In the genomic region with DNA sequence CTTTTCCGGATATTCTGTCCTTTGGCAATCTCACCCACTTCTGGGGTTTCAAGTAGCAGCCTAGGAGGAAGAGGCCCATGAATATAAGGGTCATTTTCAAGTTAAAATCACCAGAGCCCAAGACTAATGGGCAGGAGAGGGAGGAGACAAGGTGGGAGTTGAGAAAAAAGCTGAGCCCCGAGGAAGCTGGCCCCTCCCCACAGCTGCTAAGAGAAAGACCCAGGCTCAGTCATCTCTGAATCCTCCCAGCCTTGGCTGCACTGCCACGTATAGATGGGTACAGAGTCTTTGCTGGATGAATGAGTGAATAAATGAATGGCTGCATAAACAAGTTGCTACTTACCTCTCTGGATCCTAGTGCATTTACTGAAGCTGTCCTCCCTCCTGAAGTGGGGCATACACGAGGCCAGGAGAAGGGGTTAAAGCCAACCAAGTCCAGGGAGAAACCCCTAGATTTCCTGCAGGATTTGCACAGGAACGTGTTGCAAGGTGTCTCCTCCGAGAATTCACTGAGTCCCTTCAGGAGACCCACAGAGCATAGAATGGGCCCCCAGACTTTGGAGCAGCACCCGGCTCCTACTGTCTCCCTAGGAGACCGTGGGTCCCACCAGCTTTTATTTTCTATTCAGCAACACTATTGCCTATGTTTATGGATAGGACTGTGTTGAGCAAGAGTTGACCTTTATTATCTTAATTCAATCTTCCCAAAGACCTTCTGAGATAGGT, we compare ENCODE assay signal across 8 cellular contexts.
DNase-seq lines count a peak whose midpoint lies in the region; ATAC-seq and TF ChIP-seq lines count a peak whose summit lies in the region.

No MANE protein-coding gene starts in this region.

- H3K27me3 ChIP-seq in esophagus squamous epithelium, result no peaks in the 10 kb centered on the region

- H3K4me3 Mint-ChIP-seq in progenitor cell of endocrine pancreas (ENCODE audit: low read depth), result peak overlapping the region; percentile 45

- peaks cover 42% of the 10 kb centered on the region for H3K4me1 Mint-ChIP-seq in progenitor cell of endocrine pancreas (ENCODE audit: low read depth)

- peaks cover 32% of the 10 kb centered on the region for H3K9me3 Mint-ChIP-seq in progenitor cell of endocrine pancreas (ENCODE audit: low read depth)

- no peak for ATAC-seq in sciatic nerve

- CTCF ChIA-PET in RWPE1 (lab: Yijun Ruan, JAX), result interaction anchor here (0.6 to 1.4 kb wide), 2 partner anchors 28 to 72 kb away, joined by 3 read pairs; no protein-coding TSS in a partner anchor

- H3K9me3 ChIP-seq in esophagus squamous epithelium, result no peaks in the 10 kb centered on the region

- H3K36me3 Mint-ChIP-seq in progenitor cell of endocrine pancreas (ENCODE audit: insufficient read depth), result peaks cover 7% of the 10 kb centered on the region

- H3K27me3 Mint-ChIP-seq in progenitor cell of endocrine pancreas, result no peaks in the 10 kb centered on the region

- TF ChIP-seq POLR2A in esophagus squamous epithelium (IDR thresholded peaks at IDR 0.05), result no peak

- DNase-seq in GF-D8 (lab: John Stamatoyannopoulos, UW) (peak; percentile 28), RWPE1 (ENCODE audit: low spot score) (no peak), esophagus squamous epithelium (lab: John Stamatoyannopoulos, UW) (no peak), progenitor cell of endocrine pancreas (ENCODE audit: low spot score, unreplicated experiment) (no peak), NCI-H226 (no peak), sciatic nerve (ENCODE audit: low spot score) (no peak)
- no peak for DNase-seq in effector CD4-positive, alpha-beta T cell
- DNase-seq in stimulated activated naive CD4-positive, alpha-beta T cell treated with Interleukin-2 at 50 U/mL for 16 hours (lab: John Stamatoyannopoulos, UW), result no peak

- H3K4me3 ChIP-seq in esophagus squamous epithelium, result no peak overlapping the region

- TF ChIP-seq CTCF in RWPE1 (conservative IDR thresholded peaks at IDR 0.05; ENCODE audit: low read depth) (no peak), esophagus squamous epithelium (IDR thresholded peaks at IDR 0.05) (no peak), progenitor cell of endocrine pancreas (IDR thresholded peaks at IDR 0.05; ENCODE audit: unreplicated experiment) (no peak)

- H3K27ac Mint-ChIP-seq in progenitor cell of endocrine pancreas, result peak overlapping the region; percentile 98

- WGBS in esophagus squamous epithelium, 2 donors, result 59 to 62% methylated on average over 7 to 8 of the region's 8 CpGs

- H3K36me3 ChIP-seq in esophagus squamous epithelium, result no peaks in the 10 kb centered on the region

- POLR2A ChIA-PET in RWPE1 (lab: Yijun Ruan, JAX; ENCODE audit: low non-redundant PET), result no interaction called here

- H3K27ac ChIP-seq in RWPE1 (peak overlapping the region; percentile 79), esophagus squamous epithelium (peak overlapping the region; percentile 63 to 94 (median 90))

- H3K4me1 ChIP-seq in esophagus squamous epithelium, result peaks cover 33 to 57% (median 44%) of the 10 kb centered on the region in 3 donors

- intact Hi-C loops in esophagus squamous epithelium (cut with DNase I), result no loop called here
- intact Hi-C loops in sciatic nerve (cut with DNase I), result no loop called here
